8 cellular contexts compared by ENCODE assay signal in genomic region chr10:79127151-79127961, GRCh38. TPM values are rescaled to one million over a fixed set of nuclear protein-coding genes. Genes with fewer than 3 reads are reported as not detected.
DNase-seq lines count a peak whose midpoint lies in the region; ATAC-seq, FAIRE-seq and TF ChIP-seq lines count a peak whose summit lies in the region.

No MANE protein-coding gene starts in this region.

- no peak overlapping the region for H3K4me3 ChIP-seq in HEK293 (ENCODE audit: low read depth, low read length)
- no peak overlapping the region for H3K4me3 ChIP-seq in spleen

- no peak overlapping the region for H3K4me3 Mint-ChIP-seq in activated naive CD8-positive, alpha-beta T cell treated with anti-CD3 and anti-CD28 coated beads for 36 hours

- no peak for TF ChIP-seq POLR2A in spleen (IDR thresholded peaks at IDR 0.05)

- no peak for TF ChIP-seq CTCF in HEK293 (tag by site-specific recombination; IDR thresholded peaks at IDR 0.05)
- TF ChIP-seq CTCF in spleen (IDR thresholded peaks at IDR 0.05 in 8 of 11, conservative IDR thresholded peaks at IDR 0.05 in 3 of 11) = no peak

- no peaks in the 10 kb centered on the region for H3K9me3 Mint-ChIP-seq in activated naive CD8-positive, alpha-beta T cell treated with anti-CD3 and anti-CD28 coated beads for 36 hours

- peak; percentile 75 for ATAC-seq in Right ventricle myocardium superior (ENCODE audit: poor library complexity)

- CTCF ChIA-PET in HEK293 (lab: Yijun Ruan, JAX) = interaction anchor here (0.6 to 1.8 kb wide), 3 partner anchors 16 to 68 kb away, joined by 3 to 8 read pairs (median 3); no protein-coding TSS in a partner anchor

- no peak overlapping the region for H3K27ac ChIP-seq in HEK293 (ENCODE audit: extremely low read depth, low read depth, low read length)
- H3K27ac ChIP-seq in spleen = peak overlapping the region in 6 of 8 donors; percentile 20 to 90 (median 58)

- H3K36me3 ChIP-seq in HEK293 (ENCODE audit: control insufficient read depth in 2 of 2, insufficient read depth in 1 of 2, low read length in 2 of 2) (peaks cover 0 to 8% of the 10 kb centered on the region in 2 experiments; a peak in 1 of 3 replicates), spleen (peaks cover 0 to 67% (median 4%) of the 10 kb centered on the region in 6 donors)

- DNase-seq in RCC 7860 (ENCODE audit: low spot score) (peak; percentile 91), Right ventricle myocardium superior (peak; percentile 86), spleen (no peak), HTR-8/SVneo (ENCODE audit: insufficient read length, low spot score) (no peak)
- DNase-seq in stimulated activated CD4-positive, alpha-beta T cell treated with anti-CD3 and anti-CD28 coated beads, Interleukin-1b, Interleukin-23, amount 100 ng/mL, for 48 hours = no peak
- DNase-seq in effector CD8-positive, alpha-beta T cell (lab: John Stamatoyannopoulos, UW) = no peak
- DNase-seq in activated naive CD8-positive, alpha-beta T cell treated with anti-CD3 and anti-CD28 coated beads for 36 hours = no peak

- no peaks in the 10 kb centered on the region for H3K9me3 ChIP-seq in HEK293 (ENCODE audit: control insufficient read depth, insufficient read depth, low read depth, low read length)
- no peaks in the 10 kb centered on the region for H3K9me3 ChIP-seq in spleen

- 39 to 63% (median 48%) methylated on average over 7 to 16 of the region's 16 CpGs for WGBS in spleen, 5 donors

- H3K27me3 ChIP-seq in spleen (replicated peaks in 1 of 7) = no peaks in the 10 kb centered on the region

- peaks cover 11% of the 10 kb centered on the region for H3K4me1 Mint-ChIP-seq in activated naive CD8-positive, alpha-beta T cell treated with anti-CD3 and anti-CD28 coated beads for 36 hours

- intact Hi-C loops in Right ventricle myocardium superior (cut with DNase I) (no loop called here), spleen (cut with DNase I; ENCODE audit: low total_unique reads) (no loop called here)

- POLR2A ChIA-PET in HEK293 (lab: Yijun Ruan, JAX) = interaction anchor here (0.6 to 1.0 kb wide), 2 partner anchors 58 to 665 kb away, joined by 3 to 5 read pairs; partner anchors contain the start of gene ZMIZ1

- H3K4me1 ChIP-seq in HEK293 (ENCODE audit: control insufficient read depth, insufficient read depth, low read length) (peaks cover 7% of the 10 kb centered on the region), spleen (peaks cover 25 to 100% (median 67%) of the 10 kb centered on the region in 6 donors)

- peak; percentile 70 for FAIRE-seq in RCC 7860 (lab: Jason Lieb, UNC)
- FAIRE-seq in HTR-8/SVneo (lab: Jason Lieb, UNC) = no peak

- no peaks in the 10 kb centered on the region for H3K27me3 Mint-ChIP-seq in activated naive CD8-positive, alpha-beta T cell treated with anti-CD3 and anti-CD28 coated beads for 36 hours

- H3K36me3 Mint-ChIP-seq in activated naive CD8-positive, alpha-beta T cell treated with anti-CD3 and anti-CD28 coated beads for 36 hours = no peaks in the 10 kb centered on the region

- no peak overlapping the region for H3K27ac Mint-ChIP-seq in activated naive CD8-positive, alpha-beta T cell treated with anti-CD3 and anti-CD28 coated beads for 36 hours

TF ChIP-seq in HEK293, 187 proteins besides CTCF, POLR2A, EP300 and RAD21 (continues in another document):
- TF ChIP-seq ZNF394 (tag by site-specific recombination; IDR thresholded peaks at IDR 0.05; ENCODE audit: borderline replicate concordance) = no peak
- TF ChIP-seq ZNF639 (tag by site-specific recombination; IDR thresholded peaks at IDR 0.05) = no peak
- no peak for TF ChIP-seq YY1 (tag by site-specific recombination; IDR thresholded peaks at IDR 0.05)
- TF ChIP-seq ZNF426 (tag by site-specific recombination; IDR thresholded peaks at IDR 0.05) = no peak
- TF ChIP-seq ZSCAN16 (tag by site-specific recombination; IDR thresholded peaks at IDR 0.05) = peak; percentile 96
- no peak for TF ChIP-seq ZNF391 (tag by site-specific recombination; IDR thresholded peaks at IDR 0.05; ENCODE audit: borderline replicate concordance, low read depth)
- TF ChIP-seq ZFHX2 (tag by site-specific recombination; conservative IDR thresholded peaks at IDR 0.05) = 0 out of 2 replicates have a peak, but pooled peaks have one; percentile 13
- TF ChIP-seq OSR2 (tag by site-specific recombination; IDR thresholded peaks at IDR 0.05) = peak; percentile 23; the same call in 1 of the 2 replicates
- no peak for TF ChIP-seq ZSCAN23 (tag by site-specific recombination; IDR thresholded peaks at IDR 0.05)
- no peak for TF ChIP-seq ZNF76 (tag by site-specific recombination; IDR thresholded peaks at IDR 0.05; ENCODE audit: borderline replicate concordance, low read depth)
- peak; percentile 87 for TF ChIP-seq ZIC2 (tag by site-specific recombination; IDR thresholded peaks at IDR 0.05)
- TF ChIP-seq ZSCAN5A (tag by site-specific recombination; IDR thresholded peaks at IDR 0.05) = no peak
- no peak for TF ChIP-seq ZNF488 (tag by site-specific recombination; IDR thresholded peaks at IDR 0.05)
- no peak for TF ChIP-seq ZSCAN18 (tag by site-specific recombination; IDR thresholded peaks at IDR 0.05)
- no peak for TF ChIP-seq ZNF148 (tag by site-specific recombination; IDR thresholded peaks at IDR 0.05; ENCODE audit: borderline replicate concordance)
- no peak for TF ChIP-seq ZNF747 (tag by site-specific recombination; IDR thresholded peaks at IDR 0.05)
- TF ChIP-seq GLIS1 (tag by site-specific recombination; IDR thresholded peaks at IDR 0.05) = peak; percentile 92
- TF ChIP-seq SP3 (tag by site-specific recombination; IDR thresholded peaks at IDR 0.05) = no peak

RNA-seq across cellular contexts. Expression of gene ZMIZ1, which starts 58.6 kb away (rescaled TPM):
- 44.8 TPM for total RNA-seq in Right ventricle myocardium superior
- total RNA-seq in spleen = 100 to 1,000 TPM; 117 to 210 (median 129) TPM
- polyA plus RNA-seq in spleen = 10 to 100 TPM; 10.7 to 29.7 (median 11.8) TPM
- 10 to 100 TPM; 27.3 to 28.2 TPM for total RNA-seq in activated naive CD8-positive, alpha-beta T cell treated with anti-CD3 and anti-CD28 coated beads for 36 hours

Comparison
In these comparisons a context has a peak if more than half of its experiments do, and no peak if none do; other contexts are left out.
1. DNase-seq: peak in RCC 7860 (single experiment) and Right ventricle myocardium superior (single experiment); none in spleen (single experiment), HTR-8/SVneo (single experiment), stimulated activated CD4-positive, alpha-beta T cell treated with anti-CD3 and anti-CD28 coated beads, Interleukin-1b, Interleukin-23, amount 100 ng/mL, for 48 hours (single experiment), effector CD8-positive, alpha-beta T cell (single experiment) and activated naive CD8-positive, alpha-beta T cell treated with anti-CD3 and anti-CD28 coated beads for 36 hours (single experiment).